19 cellular contexts compared by ENCODE assay signal in the genomic region with DNA sequence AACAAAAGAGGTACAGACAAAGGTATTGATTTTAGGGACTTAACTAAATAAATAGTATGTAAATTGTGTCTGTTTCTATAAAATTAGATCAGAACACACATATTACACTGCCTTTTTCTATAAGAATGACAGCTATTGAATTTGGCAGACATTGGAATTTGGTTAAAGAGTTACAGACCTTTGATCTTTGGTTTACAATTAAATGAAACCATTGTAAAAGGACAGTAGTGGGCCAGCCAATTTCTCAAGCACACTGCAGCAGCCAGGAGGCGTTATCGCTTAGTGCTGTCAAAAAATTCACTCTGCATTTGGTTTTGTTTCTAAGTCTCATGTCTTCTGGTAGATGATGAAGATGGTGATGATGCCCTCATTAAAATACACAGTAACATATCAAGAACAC.
DNase-seq lines count a peak whose midpoint lies in the region; ATAC-seq, FAIRE-seq and TF ChIP-seq lines count a peak whose summit lies in the region.
"Had no signal": no experiment of that assay in that cellular context is flagged by ENCODE, and none has a peak within 500 bp of the region (broad histone marks: within the 10 kb centered on the region; RNA-seq: fewer than 3 reads in every experiment).

No MANE protein-coding gene starts in this region.

- no peak overlapping the region for H2BK15ac ChIP-seq in mesendoderm (replicated peaks; ENCODE audit: low read depth)

- H2BK5ac ChIP-seq in mesendoderm (ENCODE audit: low read length), result no peak overlapping the region

- no CpG with 5 or more reads among the region's 2 CpGs for WGBS in mesendoderm (ENCODE audit: extremely low coverage, insufficient coverage, low lambda C conversion rate)

- no peaks in the 10 kb centered on the region for H3K4me1 ChIP-seq in mesendoderm (ENCODE audit: control insufficient read depth, low read depth, low read length)

- H3K27me3 ChIP-seq in mesendoderm (ENCODE audit: insufficient read depth, low read length, poor library complexity), result no peaks in the 10 kb centered on the region
- H3K27me3 ChIP-seq: neutrophil, stomach had no signal

- H4K8ac ChIP-seq in mesendoderm (ENCODE audit: low read depth, low read length), result no peak overlapping the region

- H3K4me2 ChIP-seq in mesendoderm (ENCODE audit: low read length), result no peak overlapping the region
- H3K4me2 ChIP-seq: smooth muscle cell had no signal

- TF ChIP-seq CTCF in D721Med (IDR thresholded peaks at IDR 0.05; ENCODE audit: insufficient read depth, missing control alignments) (no peak), LNCaP clone FGC (IDR thresholded peaks at IDR 0.05; ENCODE audit: control insufficient read depth, extremely low read depth, insufficient read depth) (peak; percentile 13; the same call in 1 of the 2 replicates), chondrocyte (IDR thresholded peaks at IDR 0.05) (peak; percentile 28)

- no peaks in the 10 kb centered on the region for H3K36me3 Mint-ChIP-seq in chondrocyte (ENCODE audit: low read depth)
- H3K36me3 Mint-ChIP-seq: memory B cell had no signal

- H3K27me3 Mint-ChIP-seq in chondrocyte (ENCODE audit: low read depth), result no peaks in the 10 kb centered on the region

- ATAC-seq in HG02885 (IDR thresholded peaks at IDR 0.05; ENCODE audit: poor library complexity, unreplicated experiment), result no peak
- ATAC-seq: activated T-cell treated with anti-CD3 and anti-CD28 coated beads, Interleukin-2, amount 50 U/mL, for 4 hours had no signal

- H3K56ac ChIP-seq in mesendoderm (ENCODE audit: low read length), result no peak overlapping the region

- no peaks in the 10 kb centered on the region for H3K79me2 ChIP-seq in mesendoderm (ENCODE audit: control insufficient read depth, insufficient read depth, low read length)

- no peak overlapping the region for H2AK5ac ChIP-seq in mesendoderm (ENCODE audit: low read length)

- no peak overlapping the region for H3K27ac Mint-ChIP-seq in chondrocyte (ENCODE audit: unreplicated experiment)
- H3K27ac Mint-ChIP-seq: memory B cell had no signal

- no peak overlapping the region for H3K4me3 Mint-ChIP-seq in chondrocyte (ENCODE audit: unreplicated experiment)
- H3K4me3 Mint-ChIP-seq: activated T-cell treated with anti-CD3 and anti-CD28 coated beads, Interleukin-2, amount 50 U/mL, for 4 hours; memory B cell had no signal

- no peak overlapping the region for H3K27ac ChIP-seq in mesendoderm (ENCODE audit: low read depth, low read length)
- H3K27ac ChIP-seq: neutrophil, stomach had no signal

- H3K9ac ChIP-seq in mesendoderm (ENCODE audit: low read length), result no peak overlapping the region

- H3K9me3 Mint-ChIP-seq in chondrocyte (ENCODE audit: low read depth), result no peaks in the 10 kb centered on the region
- H3K9me3 Mint-ChIP-seq: activated T-cell treated with anti-CD3 and anti-CD28 coated beads, Interleukin-2, amount 50 U/mL, for 4 hours; memory B cell had no signal

- H3K4me3 ChIP-seq in LNCaP clone FGC (ENCODE audit: low read depth, low read length), result no peak overlapping the region
- no peak overlapping the region for H3K4me3 ChIP-seq in mesendoderm (ENCODE audit: low read length)
- H3K4me3 ChIP-seq: smooth muscle cell, stomach had no signal

- peak; percentile 16 for FAIRE-seq in D721Med (lab: Jason Lieb, UNC)

- H3K36me3 ChIP-seq in mesendoderm (ENCODE audit: control insufficient read depth, insufficient read depth, low read length), result no peaks in the 10 kb centered on the region
- H3K36me3 ChIP-seq: neutrophil, stomach had no signal

- H3K23ac ChIP-seq in mesendoderm (ENCODE audit: low read length), result no peak overlapping the region

- no peak overlapping the region for H2BK120ac ChIP-seq in mesendoderm (ENCODE audit: low read depth, low read length)

- H3K79me1 ChIP-seq in mesendoderm (ENCODE audit: low read length), result no peaks in the 10 kb centered on the region

- no peak for DNase-seq in D721Med (ENCODE audit: insufficient read length, low spot score)
- DNase-seq in LNCaP clone FGC (ENCODE audit: low read depth), result no peak
- no peak for DNase-seq in chondrocyte (ENCODE audit: low spot score)
- peak; percentile 22 for DNase-seq in mesendoderm
- DNase-seq in HUDEP-2 (lab: John Stamatoyannopoulos, UW; ENCODE audit: unreplicated experiment in 76 of 76), result no peak
- DNase-seq in dedifferentiated amniotic fluid mesenchymal stem cell (ENCODE audit: extremely low spot score), result no peak
- DNase-seq in effector CD8-positive, alpha-beta T cell (lab: John Stamatoyannopoulos, UW), result no peak
- DNase-seq: activated T-cell treated with anti-CD3 and anti-CD28 coated beads, Interleukin-2, amount 50 U/mL, for 4 hours; AML-193; cortex of kidney; DMS53; MM.1S; NCI-H2029; stomach; T-helper 9 cell had no signal

- H3K4me1 Mint-ChIP-seq in chondrocyte (ENCODE audit: low read depth), result no peaks in the 10 kb centered on the region
- H3K4me1 Mint-ChIP-seq: memory B cell had no signal

- no peak overlapping the region for H3K18ac ChIP-seq in mesendoderm (ENCODE audit: low read length)

- no peak overlapping the region for H3K4ac ChIP-seq in mesendoderm (ENCODE audit: low read depth, low read length)

- no peak overlapping the region for H4K5ac ChIP-seq in mesendoderm (ENCODE audit: low read length)
